1 cellular context compared by ENCODE assay signal in the genomic region with DNA sequence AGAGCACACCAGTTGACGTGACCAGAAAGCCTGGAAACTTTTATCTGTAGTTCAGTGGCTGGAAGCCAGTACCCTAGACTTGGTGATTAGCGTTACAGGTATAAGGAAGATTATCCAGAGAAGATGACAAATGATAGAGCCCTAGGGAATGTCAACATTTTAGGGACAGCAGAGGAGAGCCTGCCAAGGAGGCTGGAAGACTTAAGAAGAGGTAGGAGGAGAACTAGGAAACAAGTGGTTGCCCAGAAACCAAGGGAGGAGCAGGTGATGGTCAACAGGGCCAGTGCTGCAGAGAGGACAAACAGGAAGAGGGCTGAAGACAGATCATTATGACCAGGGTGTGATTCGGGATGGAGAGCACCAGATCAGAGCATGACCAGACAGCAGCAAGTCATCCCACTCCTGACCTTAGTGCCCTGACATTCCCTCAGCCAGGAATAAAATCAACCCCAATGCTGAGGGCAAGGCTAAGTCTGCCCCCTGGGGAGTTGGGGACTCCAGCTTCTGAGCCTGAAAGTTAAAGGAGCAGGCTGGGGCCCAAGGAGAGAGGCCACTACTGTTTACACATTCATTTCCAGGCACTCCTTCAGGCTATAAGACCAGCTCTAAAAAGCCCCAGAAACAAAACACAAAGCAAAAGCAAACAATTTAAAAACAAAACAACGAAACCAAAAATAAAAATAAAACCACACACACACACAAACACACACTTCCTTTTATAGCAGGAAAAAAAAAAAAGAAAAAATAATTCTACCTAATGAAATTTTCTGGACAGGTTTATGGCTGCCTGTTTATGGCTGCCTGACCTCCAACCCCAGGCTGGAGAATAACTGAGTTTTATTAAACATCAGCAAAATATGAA.
TF ChIP-seq lines count a peak whose summit lies in the region.

No MANE protein-coding gene starts in this region.

TF ChIP-seq in GM12878, 131 proteins besides CTCF, POLR2A, EP300 and RAD21 (continued from another document):
- TF ChIP-seq STAT1 (conservative IDR thresholded peaks at IDR 0.05), result no peak
- no peak for TF ChIP-seq ATF7 (IDR thresholded peaks at IDR 0.05; ENCODE audit: low read depth)
- no peak for TF ChIP-seq KDM1A (IDR thresholded peaks at IDR 0.05; ENCODE audit: borderline replicate concordance)
- no peak for TF ChIP-seq ZNF217 (IDR thresholded peaks at IDR 0.05)
- no peak for TF ChIP-seq POU2F2 (IDR thresholded peaks at IDR 0.05; ENCODE audit: borderline replicate concordance, low read depth, low read length)
- no peak for TF ChIP-seq NR2C1 (IDR thresholded peaks at IDR 0.05)
- TF ChIP-seq FOXK2 (IDR thresholded peaks at IDR 0.05), result no peak
- TF ChIP-seq ZSCAN29 (IDR thresholded peaks at IDR 0.05), result no peak
- TF ChIP-seq SREBF1 (IDR thresholded peaks at IDR 0.05; ENCODE audit: low read length), result no peak
- TF ChIP-seq, protein P1, sequence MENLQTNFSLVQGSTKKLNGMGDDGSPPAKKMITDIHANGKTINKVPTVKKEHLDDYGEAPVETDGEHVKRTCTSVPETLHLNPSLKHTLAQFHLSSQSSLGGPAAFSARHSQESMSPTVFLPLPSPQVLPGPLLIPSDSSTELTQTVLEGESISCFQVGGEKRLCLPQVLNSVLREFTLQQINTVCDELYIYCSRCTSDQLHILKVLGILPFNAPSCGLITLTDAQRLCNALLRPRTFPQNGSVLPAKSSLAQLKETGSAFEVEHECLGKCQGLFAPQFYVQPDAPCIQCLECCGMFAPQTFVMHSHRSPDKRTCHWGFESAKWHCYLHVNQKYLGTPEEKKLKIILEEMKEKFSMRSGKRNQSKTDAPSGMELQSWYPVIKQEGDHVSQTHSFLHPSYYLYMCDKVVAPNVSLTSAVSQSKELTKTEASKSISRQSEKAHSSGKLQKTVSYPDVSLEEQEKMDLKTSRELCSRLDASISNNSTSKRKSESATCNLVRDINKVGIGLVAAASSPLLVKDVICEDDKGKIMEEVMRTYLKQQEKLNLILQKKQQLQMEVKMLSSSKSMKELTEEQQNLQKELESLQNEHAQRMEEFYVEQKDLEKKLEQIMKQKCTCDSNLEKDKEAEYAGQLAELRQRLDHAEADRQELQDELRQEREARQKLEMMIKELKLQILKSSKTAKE (IDR thresholded peaks at IDR 0.05; ENCODE audit: low read depth, poor library complexity, severe bottlenecking), result no peak
- TF ChIP-seq, protein P2, sequence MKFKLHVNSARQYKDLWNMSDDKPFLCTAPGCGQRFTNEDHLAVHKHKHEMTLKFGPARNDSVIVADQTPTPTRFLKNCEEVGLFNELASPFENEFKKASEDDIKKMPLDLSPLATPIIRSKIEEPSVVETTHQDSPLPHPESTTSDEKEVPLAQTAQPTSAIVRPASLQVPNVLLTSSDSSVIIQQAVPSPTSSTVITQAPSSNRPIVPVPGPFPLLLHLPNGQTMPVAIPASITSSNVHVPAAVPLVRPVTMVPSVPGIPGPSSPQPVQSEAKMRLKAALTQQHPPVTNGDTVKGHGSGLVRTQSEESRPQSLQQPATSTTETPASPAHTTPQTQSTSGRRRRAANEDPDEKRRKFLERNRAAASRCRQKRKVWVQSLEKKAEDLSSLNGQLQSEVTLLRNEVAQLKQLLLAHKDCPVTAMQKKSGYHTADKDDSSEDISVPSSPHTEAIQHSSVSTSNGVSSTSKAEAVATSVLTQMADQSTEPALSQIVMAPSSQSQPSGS (IDR thresholded peaks at IDR 0.05; ENCODE audit: low read length), result no peak
- TF ChIP-seq, protein P3, sequence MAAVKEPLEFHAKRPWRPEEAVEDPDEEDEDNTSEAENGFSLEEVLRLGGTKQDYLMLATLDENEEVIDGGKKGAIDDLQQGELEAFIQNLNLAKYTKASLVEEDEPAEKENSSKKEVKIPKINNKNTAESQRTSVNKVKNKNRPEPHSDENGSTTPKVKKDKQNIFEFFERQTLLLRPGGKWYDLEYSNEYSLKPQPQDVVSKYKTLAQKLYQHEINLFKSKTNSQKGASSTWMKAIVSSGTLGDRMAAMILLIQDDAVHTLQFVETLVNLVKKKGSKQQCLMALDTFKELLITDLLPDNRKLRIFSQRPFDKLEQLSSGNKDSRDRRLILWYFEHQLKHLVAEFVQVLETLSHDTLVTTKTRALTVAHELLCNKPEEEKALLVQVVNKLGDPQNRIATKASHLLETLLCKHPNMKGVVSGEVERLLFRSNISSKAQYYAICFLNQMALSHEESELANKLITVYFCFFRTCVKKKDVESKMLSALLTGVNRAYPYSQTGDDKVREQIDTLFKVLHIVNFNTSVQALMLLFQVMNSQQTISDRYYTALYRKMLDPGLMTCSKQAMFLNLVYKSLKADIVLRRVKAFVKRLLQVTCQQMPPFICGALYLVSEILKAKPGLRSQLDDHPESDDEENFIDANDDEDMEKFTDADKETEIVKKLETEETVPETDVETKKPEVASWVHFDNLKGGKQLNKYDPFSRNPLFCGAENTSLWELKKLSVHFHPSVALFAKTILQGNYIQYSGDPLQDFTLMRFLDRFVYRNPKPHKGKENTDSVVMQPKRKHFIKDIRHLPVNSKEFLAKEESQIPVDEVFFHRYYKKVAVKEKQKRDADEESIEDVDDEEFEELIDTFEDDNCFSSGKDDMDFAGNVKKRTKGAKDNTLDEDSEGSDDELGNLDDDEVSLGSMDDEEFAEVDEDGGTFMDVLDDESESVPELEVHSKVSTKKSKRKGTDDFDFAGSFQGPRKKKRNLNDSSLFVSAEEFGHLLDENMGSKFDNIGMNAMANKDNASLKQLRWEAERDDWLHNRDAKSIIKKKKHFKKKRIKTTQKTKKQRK (IDR thresholded peaks at IDR 0.05; ENCODE audit: low read depth, low read length), result no peak
- TF ChIP-seq SMAD5 (IDR thresholded peaks at IDR 0.05; ENCODE audit: low read depth), result no peak
- TF ChIP-seq LARP7 (IDR thresholded peaks at IDR 0.05), result no peak
- TF ChIP-seq, protein P4, sequence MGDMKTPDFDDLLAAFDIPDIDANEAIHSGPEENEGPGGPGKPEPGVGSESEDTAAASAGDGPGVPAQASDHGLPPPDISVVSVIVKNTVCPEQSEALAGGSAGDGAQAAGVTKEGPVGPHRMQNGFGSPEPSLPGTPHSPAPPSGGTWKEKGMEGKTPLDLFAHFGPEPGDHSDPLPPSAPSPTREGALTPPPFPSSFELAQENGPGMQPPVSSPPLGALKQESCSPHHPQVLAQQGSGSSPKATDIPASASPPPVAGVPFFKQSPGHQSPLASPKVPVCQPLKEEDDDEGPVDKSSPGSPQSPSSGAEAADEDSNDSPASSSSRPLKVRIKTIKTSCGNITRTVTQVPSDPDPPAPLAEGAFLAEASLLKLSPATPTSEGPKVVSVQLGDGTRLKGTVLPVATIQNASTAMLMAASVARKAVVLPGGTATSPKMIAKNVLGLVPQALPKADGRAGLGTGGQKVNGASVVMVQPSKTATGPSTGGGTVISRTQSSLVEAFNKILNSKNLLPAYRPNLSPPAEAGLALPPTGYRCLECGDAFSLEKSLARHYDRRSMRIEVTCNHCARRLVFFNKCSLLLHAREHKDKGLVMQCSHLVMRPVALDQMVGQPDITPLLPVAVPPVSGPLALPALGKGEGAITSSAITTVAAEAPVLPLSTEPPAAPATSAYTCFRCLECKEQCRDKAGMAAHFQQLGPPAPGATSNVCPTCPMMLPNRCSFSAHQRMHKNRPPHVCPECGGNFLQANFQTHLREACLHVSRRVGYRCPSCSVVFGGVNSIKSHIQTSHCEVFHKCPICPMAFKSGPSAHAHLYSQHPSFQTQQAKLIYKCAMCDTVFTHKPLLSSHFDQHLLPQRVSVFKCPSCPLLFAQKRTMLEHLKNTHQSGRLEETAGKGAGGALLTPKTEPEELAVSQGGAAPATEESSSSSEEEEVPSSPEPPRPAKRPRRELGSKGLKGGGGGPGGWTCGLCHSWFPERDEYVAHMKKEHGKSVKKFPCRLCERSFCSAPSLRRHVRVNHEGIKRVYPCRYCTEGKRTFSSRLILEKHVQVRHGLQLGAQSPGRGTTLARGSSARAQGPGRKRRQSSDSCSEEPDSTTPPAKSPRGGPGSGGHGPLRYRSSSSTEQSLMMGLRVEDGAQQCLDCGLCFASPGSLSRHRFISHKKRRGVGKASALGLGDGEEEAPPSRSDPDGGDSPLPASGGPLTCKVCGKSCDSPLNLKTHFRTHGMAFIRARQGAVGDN (IDR thresholded peaks at IDR 0.05), result no peak
